In genomic region chr1:234258071-234258470, GRCh38 we compare ENCODE assay signal across 15 cellular contexts.
DNase-seq lines count a peak whose midpoint lies in the region; ATAC-seq and TF ChIP-seq lines count a peak whose summit lies in the region.
"Had no signal": no experiment of that assay in that cellular context is flagged by ENCODE, and none has a peak within 500 bp of the region (broad histone marks: within the 10 kb centered on the region; RNA-seq: fewer than 3 reads in every experiment).

No MANE protein-coding gene starts in this region.

- H3K36me3 ChIP-seq in PC-3 (ENCODE audit: low read depth, low read length) (peaks cover 9% of the 10 kb centered on the region), endodermal cell (ENCODE audit: control insufficient read depth, insufficient read depth, low read length) (peaks cover 8% of the 10 kb centered on the region)
- H3K36me3 ChIP-seq: BE2C had no signal

- H3K9ac ChIP-seq in H9 (ENCODE audit: extremely low read depth, insufficient read length, low read length) (no peak overlapping the region), PC-3 (ENCODE audit: low read length) (no peak overlapping the region), endodermal cell (ENCODE audit: extremely low read depth, low read length, poor library complexity, severe bottlenecking) (no peak overlapping the region)
- H3K9ac ChIP-seq: GM23248 had no signal

- H2AK5ac ChIP-seq in H9 (ENCODE audit: insufficient read length, low read length) = no peak overlapping the region

- H2AFZ ChIP-seq in H9 (ENCODE audit: low read length) (no peak overlapping the region), PC-3 (ENCODE audit: low read length) (no peak overlapping the region)
- H2AFZ ChIP-seq: GM23248 had no signal

- no peak for ATAC-seq in PC-3
- no peak for ATAC-seq in GM21423 (IDR thresholded peaks at IDR 0.05; ENCODE audit: unreplicated experiment)

- no peak overlapping the region for H3K27ac Mint-ChIP-seq in H9
- no peak overlapping the region for H3K27ac Mint-ChIP-seq in endodermal cell
- H3K27ac Mint-ChIP-seq: CD4-positive, alpha-beta memory T cell; IgD-negative memory B cell had no signal

- H3K79me1 ChIP-seq in H9 (ENCODE audit: insufficient read depth, low read depth, low read length, poor library complexity, severe bottlenecking) = no peaks in the 10 kb centered on the region

- H3K27me3 Mint-ChIP-seq in H9 (ENCODE audit: low read depth) (peaks cover 3% of the 10 kb centered on the region; the same call in 1 of the 2 replicates), endodermal cell (ENCODE audit: insufficient read depth) (no peaks in the 10 kb centered on the region)

- no peak overlapping the region for H3K4ac ChIP-seq in H9 (ENCODE audit: low read depth, low read length)

- H3K23ac ChIP-seq in H9 (ENCODE audit: insufficient read length, low read depth, low read length) = no peak overlapping the region

- BruUV-seq in PC-3 (replicated peaks; lab: Mats Ljungman, UMichigan) = no TSS peak

- DNase-seq in H9 = peak; percentile 2
- peak; percentile 45 for DNase-seq in PC-3
- DNase-seq in endodermal cell = no peak
- peak; percentile 17 for DNase-seq in kidney tubule cell (ENCODE audit: low spot score)
- DNase-seq in activated CD4-positive, alpha-beta T cell treated with anti-CD3 and anti-CD28 coated beads, Interleukin-2, amount 50 U/mL, for 48 hours = no peak
- DNase-seq in RPMI8226 = no peak
- DNase-seq: BE2C; CD4-positive, alpha-beta memory T cell; DMS79; EL; GDM1; GM23248 had no signal

- no peak overlapping the region; the same call in 1 of the 2 replicates for H3K4me3 ChIP-seq in PC-3 (ENCODE audit: low read length)
- peak overlapping the region; percentile 28 for H3K4me3 ChIP-seq in endodermal cell (ENCODE audit: low read length)
- H3K4me3 ChIP-seq: GM23248 had no signal

- H4K5ac ChIP-seq in H9 (ENCODE audit: insufficient read length, low read depth, low read length) = no peak overlapping the region

- H4K8ac ChIP-seq in H9 (replicated peaks; ENCODE audit: insufficient read length, low read depth, low read length) = no peak overlapping the region

- H2BK15ac ChIP-seq in H9 (ENCODE audit: low read depth, low read length) = no peak overlapping the region

- H3T11ph ChIP-seq in H9 (ENCODE audit: low read length) = no peak overlapping the region

- WGBS in H9 (ENCODE audit: extremely low coverage, insufficient read length, low lambda C conversion rate) = no CpG with 5 or more reads among the region's 3 CpGs
- 94% methylated on average over 2 to 3 of the region's 3 CpGs for WGBS in endodermal cell (ENCODE audit: insufficient coverage in 1 of 2, insufficient read length in 1 of 2), 2 experiments

- no peaks in the 10 kb centered on the region for H4K20me1 ChIP-seq in H9 (ENCODE audit: control insufficient read depth, insufficient read depth, insufficient read length)
- no peaks in the 10 kb centered on the region for H4K20me1 ChIP-seq in PC-3 (ENCODE audit: low read length)

- peaks cover 10 to 18% of the 10 kb centered on the region in 2 experiments for H3K4me1 Mint-ChIP-seq in H9
- peaks cover 33% of the 10 kb centered on the region for H3K4me1 Mint-ChIP-seq in endodermal cell
- H3K4me1 Mint-ChIP-seq: IgD-negative memory B cell had no signal

- peaks cover 6% of the 10 kb centered on the region in 2 experiments; a peak in 2 of 5 replicates for H3K9me3 Mint-ChIP-seq in H9
- peaks cover 22% of the 10 kb centered on the region for H3K9me3 Mint-ChIP-seq in endodermal cell

- no peak overlapping the region for H2BK120ac ChIP-seq in H9 (ENCODE audit: low read depth, low read length, poor library complexity, severe bottlenecking)

- H2BK5ac ChIP-seq in H9 (ENCODE audit: insufficient read length, low read length) = no peak overlapping the region

- H3K9me3 ChIP-seq in H9 (ENCODE audit: control insufficient read depth, low read depth, low read length) = no peaks in the 10 kb centered on the region
- peaks cover 11% of the 10 kb centered on the region for H3K9me3 ChIP-seq in PC-3 (ENCODE audit: low read length)
- peaks cover 28% of the 10 kb centered on the region for H3K9me3 ChIP-seq in endodermal cell (ENCODE audit: control insufficient read depth, low read length)
- H3K9me3 ChIP-seq: BE2C had no signal

- H3K4me3 Mint-ChIP-seq in H9 = no peak overlapping the region
- H3K4me3 Mint-ChIP-seq in endodermal cell = no peak overlapping the region
- H3K4me3 Mint-ChIP-seq: CD4-positive, alpha-beta memory T cell; IgD-negative memory B cell had no signal

- POLR2A ChIA-PET in PC-3 (lab: Charles Lee; ENCODE audit: unreplicated experiment) = no interaction called here

- H4K91ac ChIP-seq in H9 (ENCODE audit: insufficient read length, low read depth, low read length) = no peak overlapping the region

- H3K56ac ChIP-seq in H9 (ENCODE audit: insufficient read length, low read depth, low read length) = no peak overlapping the region

- H3F3A ChIP-seq in PC-3 (ENCODE audit: low read length, unreplicated experiment) = no peaks in the 10 kb centered on the region

- H3K27me3 ChIP-seq in H9 (ENCODE audit: insufficient read depth, low read length) (no peaks in the 10 kb centered on the region), PC-3 (ENCODE audit: low read length) (no peaks in the 10 kb centered on the region), endodermal cell (ENCODE audit: control insufficient read depth, insufficient read depth, low read length, poor library complexity, severe bottlenecking) (no peaks in the 10 kb centered on the region)

- H3K18ac ChIP-seq in H9 (ENCODE audit: insufficient read length, low read depth, low read length) = no peak overlapping the region

- CTCF ChIA-PET in PC-3 (lab: Charles Lee) = no interaction called here

- H2BK12ac ChIP-seq in H9 (ENCODE audit: insufficient read length, low read depth, low read length) = no peak overlapping the region

- H3K4me1 ChIP-seq in H9 (ENCODE audit: insufficient read depth, low read length) (peaks cover 3% of the 10 kb centered on the region; the same call in 1 of the 2 replicates), PC-3 (ENCODE audit: insufficient read depth, low read length) (peaks cover 12% of the 10 kb centered on the region), endodermal cell (ENCODE audit: control insufficient read depth, insufficient read depth, low read length) (peaks cover 10% of the 10 kb centered on the region)
- H3K4me1 ChIP-seq: BE2C had no signal

- H3K27ac ChIP-seq in H9 (ENCODE audit: insufficient read length, low read depth, low read length) = no peak overlapping the region
- H3K27ac ChIP-seq in PC-3 (ENCODE audit: low read length) = no peak overlapping the region
- H3K27ac ChIP-seq in endodermal cell (ENCODE audit: low read depth, low read length) = no peak overlapping the region
- H3K27ac ChIP-seq: C4-2B, GM23248 had no signal

- H3K14ac ChIP-seq in H9 (ENCODE audit: insufficient read depth, low read length) = no peak overlapping the region

- no peak for TF ChIP-seq CTCF in H9 (conservative IDR thresholded peaks at IDR 0.05)
- no peak for TF ChIP-seq CTCF in PC-3 (conservative IDR thresholded peaks at IDR 0.05; ENCODE audit: low read depth, low read length)
- TF ChIP-seq CTCF in endodermal cell (conservative IDR thresholded peaks at IDR 0.05) = no peak

- H3K36me3 Mint-ChIP-seq in H9 (ENCODE audit: insufficient read depth in 1 of 3, low read depth in 3 of 3) (peaks cover 0 to 8% (median 0%) of the 10 kb centered on the region in 3 experiments; a peak in 3 of 7 replicates), endodermal cell (ENCODE audit: low read depth) (peaks cover 13% of the 10 kb centered on the region)
- H3K36me3 Mint-ChIP-seq: CD4-positive, alpha-beta memory T cell; IgD-negative memory B cell had no signal

- H3K9me2 ChIP-seq in PC-3 (replicated peaks; ENCODE audit: low read length) = no peaks in the 10 kb centered on the region

- no peak overlapping the region for H3K4me2 ChIP-seq in H9 (ENCODE audit: insufficient read depth, insufficient read length, low read length)
- H3K4me2 ChIP-seq in PC-3 (ENCODE audit: low read length) = no peak overlapping the region

- no peaks in the 10 kb centered on the region for H3K79me2 ChIP-seq in H9 (ENCODE audit: insufficient read depth, low read length)
- no peaks in the 10 kb centered on the region for H3K79me2 ChIP-seq in PC-3 (ENCODE audit: low read length)

- H3K23me2 ChIP-seq in H9 (ENCODE audit: insufficient read length, low read depth, low read length, poor library complexity, severe bottlenecking) = no peaks in the 10 kb centered on the region

- H2BK20ac ChIP-seq in H9 (ENCODE audit: low read depth, low read length, poor library complexity, severe bottlenecking) = no peak overlapping the region

- intact Hi-C loops in PC-3 (cut with micrococcal nuclease) = no loop called here

Comparison
In these comparisons a context has a peak if more than half of its experiments do, and no peak if none do; other contexts are left out.
1. DNase-seq: peak in H9 (single experiment), PC-3 (single experiment) and kidney tubule cell (single experiment); none in endodermal cell (single experiment), activated CD4-positive, alpha-beta T cell treated with anti-CD3 and anti-CD28 coated beads, Interleukin-2, amount 50 U/mL, for 48 hours (0 of 2) and RPMI8226 (single experiment).